In genomic region chr1:63943393-63943792, GRCh38 we compare ENCODE assay signal across 18 cellular contexts.
DNase-seq lines count a peak whose midpoint lies in the region; ATAC-seq and TF ChIP-seq lines count a peak whose summit lies in the region.
"Had no signal": no experiment of that assay in that cellular context is flagged by ENCODE, and none has a peak within 500 bp of the region (broad histone marks: within the 10 kb centered on the region; RNA-seq: fewer than 3 reads in every experiment).

No MANE protein-coding gene starts in this region.

- H3K4ac ChIP-seq in mesenchymal stem cell (ENCODE audit: low read depth in 1 of 2, low read length in 2 of 2) = no peak overlapping the region

- H3K9ac ChIP-seq in mesenchymal stem cell (ENCODE audit: low read length) = no peak overlapping the region
- H3K9ac ChIP-seq in smooth muscle cell (ENCODE audit: low read depth) = no peak overlapping the region
- H3K9ac ChIP-seq: BLaER1 had no signal

- H2BK15ac ChIP-seq in mesenchymal stem cell (ENCODE audit: low read depth, poor library complexity, severe bottlenecking) = no peak overlapping the region

- WGBS in mesenchymal stem cell = 93% methylated on average over 3 of the region's 3 CpGs
- WGBS in smooth muscle cell (ENCODE audit: low lambda C conversion rate) = 61% methylated on average over 3 of the region's 3 CpGs

- H2BK12ac ChIP-seq in mesenchymal stem cell (ENCODE audit: low read length in 2 of 2) = no peak overlapping the region

- H3K27me3 Mint-ChIP-seq in chondrocyte (ENCODE audit: low read depth) = no peaks in the 10 kb centered on the region
- peaks cover 0 to 7% of the 10 kb centered on the region in 2 donors for H3K27me3 Mint-ChIP-seq in effector memory CD8-positive, alpha-beta T cell

- H3K79me1 ChIP-seq in mesenchymal stem cell (replicated peaks; ENCODE audit: low read length, poor library complexity, severe bottlenecking) = peaks cover 15% of the 10 kb centered on the region

- H3K4me2 ChIP-seq in mesenchymal stem cell (ENCODE audit: low read length, poor library complexity, severe bottlenecking) (no peak overlapping the region), smooth muscle cell (peak overlapping the region; percentile 13)
- H3K4me2 ChIP-seq: BLaER1 had no signal

- TF ChIP-seq CTCF in chondrocyte (IDR thresholded peaks at IDR 0.05) (no peak), smooth muscle cell (IDR thresholded peaks at IDR 0.05; ENCODE audit: borderline replicate concordance, insufficient read depth, poor library complexity, severe bottlenecking) (no peak)

- ATAC-seq in effector memory CD8-positive, alpha-beta T cell (replicated peaks) = no peak
- ATAC-seq: HepG2 had no signal

- H3K27ac ChIP-seq in mesenchymal stem cell (ENCODE audit: low read length, poor library complexity, severe bottlenecking) (no peak overlapping the region), smooth muscle cell (ENCODE audit: low read depth) (no peak overlapping the region)
- H3K27ac ChIP-seq: BLaER1 had no signal

- H2BK120ac ChIP-seq in mesenchymal stem cell (ENCODE audit: low read depth, low read length) = no peak overlapping the region

- H4K20me1 ChIP-seq in smooth muscle cell (ENCODE audit: low read depth) = no peaks in the 10 kb centered on the region
- H4K20me1 ChIP-seq: BLaER1 had no signal

- no peaks in the 10 kb centered on the region for H3K9me3 ChIP-seq in mesenchymal stem cell (ENCODE audit: control insufficient read depth, low read length)
- no peaks in the 10 kb centered on the region for H3K9me3 ChIP-seq in smooth muscle cell (replicated peaks; ENCODE audit: low read depth)
- H3K9me3 ChIP-seq: BLaER1 had no signal

- no peaks in the 10 kb centered on the region for H3K79me2 ChIP-seq in smooth muscle cell (ENCODE audit: low read depth)

- no peak overlapping the region for H2BK5ac ChIP-seq in mesenchymal stem cell (ENCODE audit: low read depth, low read length, poor library complexity, severe bottlenecking)

- H3K4me1 ChIP-seq in mesenchymal stem cell (ENCODE audit: control insufficient read depth, insufficient read depth, low read depth, low read length) (peaks cover 3% of the 10 kb centered on the region), smooth muscle cell (ENCODE audit: low read depth) (peaks cover 11% of the 10 kb centered on the region)
- H3K4me1 ChIP-seq: BLaER1 had no signal

- H2AFZ ChIP-seq in mesenchymal stem cell (ENCODE audit: low read depth, low read length) (no peak overlapping the region), smooth muscle cell (ENCODE audit: low read depth) (no peak overlapping the region)

- peaks cover 93% of the 10 kb centered on the region for H3K4me1 Mint-ChIP-seq in chondrocyte (ENCODE audit: low read depth)
- no peaks in the 10 kb centered on the region for H3K4me1 Mint-ChIP-seq in effector memory CD8-positive, alpha-beta T cell (ENCODE audit: low read depth in 2 of 2)
- H3K4me1 Mint-ChIP-seq: CD4-positive, alpha-beta memory T cell; IgD-negative memory B cell had no signal

- H3K27me3 ChIP-seq in mesenchymal stem cell (ENCODE audit: control insufficient read depth in 1 of 2, insufficient read depth in 1 of 2, low read length in 2 of 2) (no peaks in the 10 kb centered on the region), smooth muscle cell (ENCODE audit: low read depth) (no peaks in the 10 kb centered on the region)
- H3K27me3 ChIP-seq: BLaER1 had no signal

- H3K36me3 ChIP-seq in mesenchymal stem cell (ENCODE audit: control insufficient read depth in 1 of 2, insufficient read depth in 2 of 2, low read depth in 1 of 2, low read length in 2 of 2) = peaks cover 0 to 2% of the 10 kb centered on the region in 2 experiments
- H3K36me3 ChIP-seq in smooth muscle cell (ENCODE audit: low read depth) = no peaks in the 10 kb centered on the region
- H3K36me3 ChIP-seq: BLaER1 had no signal

- H3K36me3 Mint-ChIP-seq in chondrocyte (ENCODE audit: low read depth) = peaks cover 3% of the 10 kb centered on the region
- no peaks in the 10 kb centered on the region for H3K36me3 Mint-ChIP-seq in effector memory CD8-positive, alpha-beta T cell (ENCODE audit: insufficient read depth)
- H3K36me3 Mint-ChIP-seq: CD14-positive monocyte; CD4-positive, alpha-beta memory T cell; IgD-negative memory B cell had no signal

- no peak overlapping the region for H3K23ac ChIP-seq in mesenchymal stem cell (ENCODE audit: low read length in 2 of 2)

- no peak overlapping the region for H4K8ac ChIP-seq in mesenchymal stem cell (ENCODE audit: low read length)

- no peaks in the 10 kb centered on the region for H3K9me3 Mint-ChIP-seq in chondrocyte (ENCODE audit: low read depth)
- H3K9me3 Mint-ChIP-seq in effector memory CD8-positive, alpha-beta T cell = no peaks in the 10 kb centered on the region
- H3K9me3 Mint-ChIP-seq: CD14-positive monocyte; CD4-positive, alpha-beta memory T cell; H9; IgD-negative memory B cell had no signal

- H4K91ac ChIP-seq in mesenchymal stem cell (ENCODE audit: low read length) = no peak overlapping the region

- DNase-seq in Jurkat, Clone E6-1 (ENCODE audit: low read depth, low spot score) = peak; percentile 46
- DNase-seq in chondrocyte (ENCODE audit: low spot score) (no peak), mesenchymal stem cell (no peak), smooth muscle cell (lab: John Stamatoyannopoulos, UW; ENCODE audit: unreplicated experiment) (no peak), activated gamma-delta T cell (lab: John Stamatoyannopoulos, UW) (no peak)
- DNase-seq in effector CD8-positive, alpha-beta T cell (lab: John Stamatoyannopoulos, UW) = no peak
- no peak for DNase-seq in effector memory CD8-positive, alpha-beta T cell
- DNase-seq: ACHN; AML-193; CD4-positive, alpha-beta memory T cell; DMS153; DMS79; GDM1; H9 had no signal

- H3K18ac ChIP-seq in mesenchymal stem cell (ENCODE audit: low read depth in 1 of 2, low read length in 2 of 2) = no peak overlapping the region

- H3K4me3 ChIP-seq in Jurkat, Clone E6-1 (ENCODE audit: low read length) = no peak overlapping the region
- H3K4me3 ChIP-seq in mesenchymal stem cell (ENCODE audit: insufficient read depth in 1 of 2, low read depth in 1 of 2, low read length in 2 of 2) (no peak overlapping the region), smooth muscle cell (no peak overlapping the region)
- H3K4me3 ChIP-seq: BLaER1 had no signal

- H3K27ac Mint-ChIP-seq in chondrocyte (ENCODE audit: unreplicated experiment) = peak overlapping the region; percentile 55
- no peak overlapping the region for H3K27ac Mint-ChIP-seq in effector memory CD8-positive, alpha-beta T cell
- H3K27ac Mint-ChIP-seq: CD4-positive, alpha-beta memory T cell; IgD-negative memory B cell had no signal

- H2AK5ac ChIP-seq in mesenchymal stem cell (ENCODE audit: low read length, severe bottlenecking) = peak overlapping the region; percentile 3

- H3K4me3 Mint-ChIP-seq in chondrocyte (ENCODE audit: unreplicated experiment) = no peak overlapping the region
- H3K4me3 Mint-ChIP-seq in effector memory CD8-positive, alpha-beta T cell = no peak overlapping the region
- H3K4me3 Mint-ChIP-seq: CD14-positive monocyte; CD4-positive, alpha-beta memory T cell; H9; IgD-negative memory B cell had no signal

- H3K14ac ChIP-seq in mesenchymal stem cell (ENCODE audit: low read length in 2 of 2) = no peak overlapping the region

- H3F3A ChIP-seq in smooth muscle cell (ENCODE audit: low read depth) = no peaks in the 10 kb centered on the region
